Comparison of ENCODE assay signal across 2 cellular contexts in the genomic region with DNA sequence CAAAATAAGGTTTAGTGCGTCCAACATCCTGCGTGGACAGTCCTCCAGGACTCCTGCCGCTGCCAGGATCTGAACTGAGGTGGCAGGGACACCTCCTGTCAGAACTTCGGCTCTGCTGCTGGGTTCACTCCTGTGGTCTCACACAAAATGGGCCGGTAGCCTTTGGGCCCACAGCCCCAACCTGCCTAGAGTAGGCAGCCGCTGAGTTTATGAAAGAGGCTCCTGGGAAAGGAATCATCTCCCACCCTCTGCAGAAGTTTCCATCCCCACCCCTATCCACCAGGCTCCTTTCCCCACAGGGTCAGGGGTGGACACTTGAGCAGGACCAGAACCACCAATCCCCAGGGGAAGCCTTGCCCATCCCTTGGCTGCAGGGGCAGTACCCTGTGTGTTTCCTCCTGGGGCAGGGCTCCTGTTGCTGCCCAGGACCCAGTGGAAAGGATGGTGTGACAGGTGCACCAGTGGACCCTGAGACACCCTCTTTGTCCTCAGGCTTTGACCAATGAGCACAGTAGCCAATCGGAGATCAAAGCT.
TF ChIP-seq lines count a peak whose summit lies in the region.

No MANE protein-coding gene starts in this region.

TF ChIP-seq in A549, 52 proteins besides CTCF, POLR2A, EP300 and RAD21 (continued from another document):
- TF ChIP-seq PBX3 (IDR thresholded peaks at IDR 0.05): 0 out of 2 replicates have a peak, but pooled peaks have one; percentile 27

TF ChIP-seq in HEK293, 187 proteins besides CTCF, POLR2A, EP300 and RAD21 (continued from another document):
- no peak for TF ChIP-seq BCL11B (tag by site-specific recombination; IDR thresholded peaks at IDR 0.05; ENCODE audit: low read depth)
- TF ChIP-seq SCRT2 (tag by site-specific recombination; IDR thresholded peaks at IDR 0.05): peak; percentile 42
- TF ChIP-seq ZBTB10 (tag by site-specific recombination; IDR thresholded peaks at IDR 0.05): no peak
